In the genomic region with DNA sequence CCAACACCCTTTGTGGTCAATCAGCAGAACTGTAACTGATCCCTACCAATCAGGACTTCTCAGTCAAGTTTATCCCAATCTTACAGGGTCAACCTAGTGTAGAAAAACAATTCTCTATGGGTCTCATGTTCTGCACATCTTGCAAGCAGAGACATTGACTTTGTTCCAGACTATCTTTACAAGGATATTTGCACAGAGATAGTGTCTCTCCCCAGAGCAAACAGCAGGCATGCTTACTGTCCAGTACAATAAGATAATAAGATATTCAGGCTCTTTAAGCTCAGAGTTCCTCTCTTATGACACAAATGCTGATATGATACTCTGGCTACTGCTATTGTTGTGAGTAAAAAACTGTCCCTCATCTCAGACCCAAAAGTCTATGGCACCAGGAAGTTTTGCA, we compare ENCODE assay signal across 17 cellular contexts. TPM values are rescaled to one million over a fixed set of nuclear protein-coding genes. Genes with fewer than 3 reads are reported as not detected.
A peak's percentile ranks its signal among the peaks of the same experiment; 100 is the strongest.
DNase-seq lines count a peak whose midpoint lies in the region; ATAC-seq, FAIRE-seq and TF ChIP-seq lines count a peak whose summit lies in the region.
"Had no signal": no experiment of that assay in that cellular context is flagged by ENCODE, and none has a peak within 500 bp of the region (broad histone marks: within the 10 kb centered on the region; RNA-seq: fewer than 3 reads in every experiment).

No MANE protein-coding gene starts in this region.

- TF ChIP-seq POLR2A in HepG2 (IDR thresholded peaks at IDR 0.05; ENCODE audit: insufficient read depth in 1 of 2, low read depth in 2 of 2, low read length in 2 of 2) (no peak), right lobe of liver (IDR thresholded peaks at IDR 0.05) (no peak)

- FAIRE-seq in HepG2 (lab: Jason Lieb, UNC): peak; percentile 67
- FAIRE-seq: HTR-8/SVneo had no signal

- H3K4me2 ChIP-seq in HepG2 (ENCODE audit: low read depth, low read length): no peak overlapping the region
- H3K4me2 ChIP-seq: BLaER1 had no signal

- H3K9me3 ChIP-seq in HepG2 (ENCODE audit: low read length) (no peaks in the 10 kb centered on the region), right lobe of liver (no peaks in the 10 kb centered on the region)
- H3K9me3 ChIP-seq: BLaER1 had no signal

- BruUV-seq in HepG2 (replicated peaks; lab: Mats Ljungman, UMichigan): no TSS peak

- H4K20me1 ChIP-seq in HepG2 (ENCODE audit: insufficient read depth, low read length): peaks cover 51% of the 10 kb centered on the region

- no peak for DNase-seq in HepG2 (ENCODE audit: low spot score)
- DNase-seq in right lobe of liver: no peak
- DNase-seq in choroid plexus epithelial cell (ENCODE audit: low read depth): peak; percentile 80
- DNase-seq in iris pigment epithelial cell (ENCODE audit: low read depth): peak; percentile 18
- DNase-seq in germinal center (ENCODE audit: low spot score): no peak
- no peak for DNase-seq in NCI-H1436 treated with DMSO at 0.1 percent for 48 hours (lab: John Stamatoyannopoulos, UW)
- DNase-seq in LoVo (ENCODE audit: low spot score): no peak
- DNase-seq: CD4-positive, alpha-beta memory T cell; DMS153; DMS79; GDM1; GOT3; H9 had no signal

- peaks cover 6 to 56% of the 10 kb centered on the region in 2 experiments for H3K36me3 ChIP-seq in HepG2 (replicated peaks in 1 of 2; ENCODE audit: control insufficient read depth in 1 of 2, insufficient read depth in 2 of 2, low read length in 2 of 2)
- H3K36me3 ChIP-seq in right lobe of liver: peaks cover 0 to 17% (median 0%) of the 10 kb centered on the region in 4 donors

- TF ChIP-seq EP300 in HepG2 (IDR thresholded peaks at IDR 0.05; ENCODE audit: low read depth in 2 of 2, low read length in 2 of 2): no peak
- TF ChIP-seq EP300 in HepG2 (CRISPR knock-in tag; IDR thresholded peaks at IDR 0.05; ENCODE audit: borderline replicate concordance): no peak

- H3K4me3 ChIP-seq in HepG2 (replicated peaks in 1 of 3; ENCODE audit: insufficient read depth in 1 of 3, low read depth in 2 of 3, low read length in 3 of 3) (no peak overlapping the region), right lobe of liver (no peak overlapping the region), choroid plexus epithelial cell (ENCODE audit: low read depth, low read length) (no peak overlapping the region)
- H3K4me3 ChIP-seq: BLaER1 had no signal

- H3K79me2 ChIP-seq in HepG2 (ENCODE audit: insufficient read depth, low read length): peaks cover 61% of the 10 kb centered on the region

- H3K27ac ChIP-seq in HepG2 (ENCODE audit: extremely low read length, insufficient read depth, low read length) (no peak overlapping the region), right lobe of liver (no peak overlapping the region)
- H3K27ac ChIP-seq: 22Rv1, BLaER1 had no signal

- H2AFZ ChIP-seq in HepG2 (ENCODE audit: low read length): no peak overlapping the region

- no peak for TF ChIP-seq RAD21 in HepG2 (CRISPR knock-in tag; IDR thresholded peaks at IDR 0.05)

- ATAC-seq in HepG2: no peak
- ATAC-seq in right lobe of liver: no peak

- H3K27me3 ChIP-seq in HepG2 (ENCODE audit: control insufficient read depth in 1 of 2, insufficient read depth in 2 of 2, low read length in 2 of 2) (no peaks in the 10 kb centered on the region), right lobe of liver (no peaks in the 10 kb centered on the region)

- H3K9ac ChIP-seq in HepG2 (ENCODE audit: insufficient read depth, low read depth, low read length): no peak overlapping the region
- H3K9ac ChIP-seq: BLaER1 had no signal

- intact Hi-C loops in HepG2 (cut with micrococcal nuclease; ENCODE audit: unreplicated experiment) (no loop called here), right lobe of liver (cut with DNase I) (no loop called here)

- no peak for TF ChIP-seq CTCF in HepG2 (CRISPR knock-in tag; IDR thresholded peaks at IDR 0.05)
- no peak for TF ChIP-seq CTCF in right lobe of liver (IDR thresholded peaks at IDR 0.05)
- TF ChIP-seq CTCF in choroid plexus epithelial cell (conservative IDR thresholded peaks at IDR 0.05; ENCODE audit: low read depth, low read length): no peak

- POLR2A ChIA-PET in HepG2 (lab: Yijun Ruan, JAX): no interaction called here

- in situ Hi-C loops in HepG2 (cut with HindIII; ENCODE audit: extremely low pct_ligation_motif_present, low pct_unique_long_range_greater_than_20kb): no loop called here

- CTCF ChIA-PET in HepG2 (lab: Yijun Ruan, JAX; ENCODE audit: low intra/inter-chr PET ratio, low total read pairs): no interaction called here

- H3K4me1 ChIP-seq in HepG2 (ENCODE audit: insufficient read depth, low read length) (peaks cover 26% of the 10 kb centered on the region), right lobe of liver (no peaks in the 10 kb centered on the region)
- H3K4me1 ChIP-seq: BLaER1 had no signal

TF ChIP-seq in HepG2, 621 proteins besides CTCF, POLR2A, EP300 and RAD21 (continues in another document):
- TF ChIP-seq JUND (CRISPR knock-in tag; IDR thresholded peaks at IDR 0.05) (no peak), GATA4 (IDR thresholded peaks at IDR 0.05; ENCODE audit: borderline replicate concordance, low read depth) (no peak), CHD4 (IDR thresholded peaks at IDR 0.05; ENCODE audit: borderline replicate concordance, low read length) (no peak), RBM22 (optimal IDR thresholded peaks at IDR 0.05; ENCODE audit: low read length) (peak; percentile 77), KAT7 (CRISPR knock-in tag; IDR thresholded peaks at IDR 0.05; ENCODE audit: borderline replicate concordance) (no peak), MATR3 (CRISPR knock-in tag; IDR thresholded peaks at IDR 0.05) (no peak), ZNF354B (CRISPR knock-in tag; IDR thresholded peaks at IDR 0.05) (no peak)
- TF ChIP-seq, protein P1, sequence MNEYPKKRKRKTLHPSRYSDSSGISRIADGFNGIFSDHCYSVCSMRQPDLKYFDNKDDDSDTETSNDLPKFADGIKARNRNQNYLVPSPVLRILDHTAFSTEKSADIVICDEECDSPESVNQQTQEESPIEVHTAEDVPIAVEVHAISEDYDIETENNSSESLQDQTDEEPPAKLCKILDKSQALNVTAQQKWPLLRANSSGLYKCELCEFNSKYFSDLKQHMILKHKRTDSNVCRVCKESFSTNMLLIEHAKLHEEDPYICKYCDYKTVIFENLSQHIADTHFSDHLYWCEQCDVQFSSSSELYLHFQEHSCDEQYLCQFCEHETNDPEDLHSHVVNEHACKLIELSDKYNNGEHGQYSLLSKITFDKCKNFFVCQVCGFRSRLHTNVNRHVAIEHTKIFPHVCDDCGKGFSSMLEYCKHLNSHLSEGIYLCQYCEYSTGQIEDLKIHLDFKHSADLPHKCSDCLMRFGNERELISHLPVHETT (CRISPR knock-in tag; conservative IDR thresholded peaks at IDR 0.05): no peak

RNA-seq across cellular contexts. Expression of a gene that starts 53.2 kb away (rescaled TPM):
- 316 and 521 TPM in 2 replicates for total RNA-seq in HepG2 (2016; rRNA removed; fragmentation: Illumina TruSeq; extraction: Trizol)
- total RNA-seq in HepG2 (2016; cell fraction: cytosol; rRNA removed; fragmentation: Illumina TruSeq; extraction: Trizol; ENCODE audit: low read depth): 26.7 and 28.6 TPM in 2 replicates
- 304 and 484 TPM in 2 replicates for total RNA-seq in HepG2 (2016; cell fraction: insoluble cytoplasmic fraction; rRNA removed; fragmentation: Illumina TruSeq; extraction: Trizol)
- 83.2 and 99.0 TPM in 2 replicates for total RNA-seq in HepG2 (2016; cell fraction: membrane; rRNA removed; fragmentation: Illumina TruSeq; extraction: Trizol)
- 195 and 201 TPM in 2 replicates for total RNA-seq in HepG2 (2016; cell fraction: nucleus; rRNA removed; fragmentation: Illumina TruSeq; extraction: Trizol)
- polyA plus RNA-seq in HepG2 (2011; rRNA removed): 176 and 207 TPM in 2 replicates
- polyA plus RNA-seq in HepG2 (2011; cell fraction: cytosol; rRNA removed): 107 and 171 TPM in 2 replicates
- polyA plus RNA-seq in HepG2 (2011; cell fraction: nucleus; rRNA removed): 84.2 and 108 TPM in 2 replicates
- polyA plus RNA-seq in HepG2 (2012): 293 and 329 TPM in 2 replicates
- 5.7 and 7.1 TPM in 2 replicates for polyA plus RNA-seq in HepG2 (2016; cell fraction: cytosol; fragmentation: Illumina TruSeq; extraction: Trizol; ENCODE audit: low read depth)
- 281 and 310 TPM in 2 replicates for polyA plus RNA-seq in HepG2 (2016; cell fraction: insoluble cytoplasmic fraction; fragmentation: Illumina TruSeq; extraction: Trizol; ENCODE audit: low read depth)
- 26.0 and 28.9 TPM in 2 replicates for polyA plus RNA-seq in HepG2 (2016; cell fraction: membrane; fragmentation: Illumina TruSeq; extraction: Trizol; ENCODE audit: low read depth)
- polyA plus RNA-seq in HepG2 (2016; cell fraction: nucleus; fragmentation: Illumina TruSeq; extraction: Trizol; ENCODE audit: insufficient read depth, low read depth): 191 and 192 TPM in 2 replicates
- 51.4 and 478 TPM in 2 replicates for polyA minus RNA-seq in HepG2 (2011; rRNA and poly(A)+ RNA removed; ENCODE audit: low replicate concordance)
- polyA minus RNA-seq in HepG2 (2011; cell fraction: cytosol; rRNA and poly(A)+ RNA removed): 475 and 658 TPM in 2 replicates
- polyA minus RNA-seq in HepG2 (2011; cell fraction: nucleus; rRNA and poly(A)+ RNA removed): 386 and 495 TPM in 2 replicates
- 10 to 100 TPM in 2 of 6 experiments, 1 to 10 TPM in 4; 1.8 to 76.7 (median 5.3) TPM for total RNA-seq in right lobe of liver

RNA-seq across cellular contexts. Expression of a gene that starts 54.8 kb away (rescaled TPM):
- total RNA-seq in HepG2 (2016; rRNA removed; fragmentation: Illumina TruSeq; extraction: Trizol) (0.31 and 0.33 TPM in 2 replicates), right lobe of liver (under 1 TPM in 2 of 6 experiments, not detected in 4; 0.16 to 0.27 TPM)
- not detected in 2 replicates for total RNA-seq in HepG2 (2016; cell fraction: cytosol; rRNA removed; fragmentation: Illumina TruSeq; extraction: Trizol; ENCODE audit: low read depth)
- 0.32 TPM in 1 of 2 replicates, not detected in the other for total RNA-seq in HepG2 (2016; cell fraction: insoluble cytoplasmic fraction; rRNA removed; fragmentation: Illumina TruSeq; extraction: Trizol)
- 0.10 and 0.19 TPM in 2 replicates for total RNA-seq in HepG2 (2016; cell fraction: membrane; rRNA removed; fragmentation: Illumina TruSeq; extraction: Trizol)
- total RNA-seq in HepG2 (2016; cell fraction: nucleus; rRNA removed; fragmentation: Illumina TruSeq; extraction: Trizol): 0.68 and 0.81 TPM in 2 replicates
- polyA plus RNA-seq in HepG2 (2011; rRNA removed): 1.1 and 1.4 TPM in 2 replicates
- 0.55 and 0.60 TPM in 2 replicates for polyA plus RNA-seq in HepG2 (2011; cell fraction: cytosol; rRNA removed)
- polyA plus RNA-seq in HepG2 (2011; cell fraction: nucleus; rRNA removed): 7.8 and 9.1 TPM in 2 replicates
- polyA plus RNA-seq in HepG2 (2012): 0.74 and 1.1 TPM in 2 replicates
- polyA plus RNA-seq in HepG2 (2016; cell fraction: cytosol; fragmentation: Illumina TruSeq; extraction: Trizol; ENCODE audit: low read depth): 0.14 TPM in 1 of 2 replicates, not detected in the other
- 0.15 and 0.27 TPM in 2 replicates for polyA plus RNA-seq in HepG2 (2016; cell fraction: insoluble cytoplasmic fraction; fragmentation: Illumina TruSeq; extraction: Trizol; ENCODE audit: low read depth)
- polyA plus RNA-seq in HepG2 (2016; cell fraction: membrane; fragmentation: Illumina TruSeq; extraction: Trizol; ENCODE audit: low read depth): 0.10 TPM in 1 of 2 replicates, not detected in the other
- polyA plus RNA-seq in HepG2 (2016; cell fraction: nucleus; fragmentation: Illumina TruSeq; extraction: Trizol; ENCODE audit: insufficient read depth, low read depth): 0.95 TPM in 1 of 2 replicates, not detected in the other
- 2.6 and 13.2 TPM in 2 replicates for polyA minus RNA-seq in HepG2 (2011; rRNA and poly(A)+ RNA removed; ENCODE audit: low replicate concordance)
- 0.79 and 1.2 TPM in 2 replicates for polyA minus RNA-seq in HepG2 (2011; cell fraction: cytosol; rRNA and poly(A)+ RNA removed)
- 18.4 and 25.6 TPM in 2 replicates for polyA minus RNA-seq in HepG2 (2011; cell fraction: nucleus; rRNA and poly(A)+ RNA removed)
- total RNA-seq: Daoy had no signal
- polyA plus RNA-seq: CD4-positive, alpha-beta memory T cell had no signal

Comparison
In these comparisons a context has a peak if more than half of its experiments do, and no peak if none do; other contexts are left out.
1. DNase-seq: peak in choroid plexus epithelial cell (single experiment) and iris pigment epithelial cell (single experiment); none in HepG2 (single experiment), right lobe of liver (0 of 3), germinal center (single experiment), NCI-H1436 treated with DMSO at 0.1 percent for 48 hours (single experiment) and LoVo (single experiment).